ENCODE assay signal across 2 cellular contexts in genomic region chr3:23648965-23649328, GRCh38.
TF ChIP-seq lines count a peak whose summit lies in the region.

No MANE protein-coding gene starts in this region.

TF ChIP-seq in A549, 52 proteins besides CTCF, POLR2A, EP300 and RAD21 (continued from another document):
- TF ChIP-seq TP53 (CRISPR knock-in tag; IDR thresholded peaks at IDR 0.05), result no peak
- TF ChIP-seq ESRRA (IDR thresholded peaks at IDR 0.05; ENCODE audit: borderline replicate concordance, low read length), result no peak
TF ChIP-seq in A549: peak in this region for 0.

TF ChIP-seq in GM12878, 131 proteins besides CTCF, POLR2A, EP300 and RAD21 (continued from another document):
- TF ChIP-seq, protein P1, sequence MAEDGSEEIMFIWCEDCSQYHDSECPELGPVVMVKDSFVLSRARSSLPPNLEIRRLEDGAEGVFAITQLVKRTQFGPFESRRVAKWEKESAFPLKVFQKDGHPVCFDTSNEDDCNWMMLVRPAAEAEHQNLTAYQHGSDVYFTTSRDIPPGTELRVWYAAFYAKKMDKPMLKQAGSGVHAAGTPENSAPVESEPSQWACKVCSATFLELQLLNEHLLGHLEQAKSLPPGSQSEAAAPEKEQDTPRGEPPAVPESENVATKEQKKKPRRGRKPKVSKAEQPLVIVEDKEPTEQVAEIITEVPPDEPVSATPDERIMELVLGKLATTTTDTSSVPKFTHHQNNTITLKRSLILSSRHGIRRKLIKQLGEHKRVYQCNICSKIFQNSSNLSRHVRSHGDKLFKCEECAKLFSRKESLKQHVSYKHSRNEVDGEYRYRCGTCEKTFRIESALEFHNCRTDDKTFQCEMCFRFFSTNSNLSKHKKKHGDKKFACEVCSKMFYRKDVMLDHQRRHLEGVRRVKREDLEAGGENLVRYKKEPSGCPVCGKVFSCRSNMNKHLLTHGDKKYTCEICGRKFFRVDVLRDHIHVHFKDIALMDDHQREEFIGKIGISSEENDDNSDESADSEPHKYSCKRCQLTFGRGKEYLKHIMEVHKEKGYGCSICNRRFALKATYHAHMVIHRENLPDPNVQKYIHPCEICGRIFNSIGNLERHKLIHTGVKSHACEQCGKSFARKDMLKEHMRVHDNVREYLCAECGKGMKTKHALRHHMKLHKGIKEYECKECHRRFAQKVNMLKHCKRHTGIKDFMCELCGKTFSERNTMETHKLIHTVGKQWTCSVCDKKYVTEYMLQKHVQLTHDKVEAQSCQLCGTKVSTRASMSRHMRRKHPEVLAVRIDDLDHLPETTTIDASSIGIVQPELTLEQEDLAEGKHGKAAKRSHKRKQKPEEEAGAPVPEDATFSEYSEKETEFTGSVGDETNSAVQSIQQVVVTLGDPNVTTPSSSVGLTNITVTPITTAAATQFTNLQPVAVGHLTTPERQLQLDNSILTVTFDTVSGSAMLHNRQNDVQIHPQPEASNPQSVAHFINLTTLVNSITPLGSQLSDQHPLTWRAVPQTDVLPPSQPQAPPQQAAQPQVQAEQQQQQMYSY (CRISPR knock-in tag; IDR thresholded peaks at IDR 0.05), result no peak
- TF ChIP-seq E2F8 (IDR thresholded peaks at IDR 0.05; ENCODE audit: low read depth, partially characterized antibody) (no peak), BHLHE40 (IDR thresholded peaks at IDR 0.05; ENCODE audit: borderline replicate concordance in 1 of 2, low read depth in 2 of 2, low read length in 1 of 2) (no peak), IKZF1 (conservative IDR thresholded peaks at IDR 0.05) (0 out of 2 replicates have a peak, but pooled peaks have one; percentile 20), FOS (IDR thresholded peaks at IDR 0.05; ENCODE audit: borderline replicate concordance, extremely low read depth, insufficient read length) (no peak), CHD2 (IDR thresholded peaks at IDR 0.05; ENCODE audit: borderline replicate concordance, low read depth, low read length) (no peak), NFIC (IDR thresholded peaks at IDR 0.05; ENCODE audit: low read depth, low read length) (no peak), ATF7 (IDR thresholded peaks at IDR 0.05; ENCODE audit: low read depth) (peak; percentile 43), TCF7 (IDR thresholded peaks at IDR 0.05; ENCODE audit: borderline replicate concordance) (no peak), EED (IDR thresholded peaks at IDR 0.05; ENCODE audit: low read depth) (0 out of 2 replicates have a peak, but pooled peaks have one; percentile 19), IKZF2 (IDR thresholded peaks at IDR 0.05) (peak in 1 of 2 experiments; percentile 26; a peak in 1 of 4 replicates), MTA2 (IDR thresholded peaks at IDR 0.05; ENCODE audit: low read depth) (no peak)
- TF ChIP-seq, protein P2, sequence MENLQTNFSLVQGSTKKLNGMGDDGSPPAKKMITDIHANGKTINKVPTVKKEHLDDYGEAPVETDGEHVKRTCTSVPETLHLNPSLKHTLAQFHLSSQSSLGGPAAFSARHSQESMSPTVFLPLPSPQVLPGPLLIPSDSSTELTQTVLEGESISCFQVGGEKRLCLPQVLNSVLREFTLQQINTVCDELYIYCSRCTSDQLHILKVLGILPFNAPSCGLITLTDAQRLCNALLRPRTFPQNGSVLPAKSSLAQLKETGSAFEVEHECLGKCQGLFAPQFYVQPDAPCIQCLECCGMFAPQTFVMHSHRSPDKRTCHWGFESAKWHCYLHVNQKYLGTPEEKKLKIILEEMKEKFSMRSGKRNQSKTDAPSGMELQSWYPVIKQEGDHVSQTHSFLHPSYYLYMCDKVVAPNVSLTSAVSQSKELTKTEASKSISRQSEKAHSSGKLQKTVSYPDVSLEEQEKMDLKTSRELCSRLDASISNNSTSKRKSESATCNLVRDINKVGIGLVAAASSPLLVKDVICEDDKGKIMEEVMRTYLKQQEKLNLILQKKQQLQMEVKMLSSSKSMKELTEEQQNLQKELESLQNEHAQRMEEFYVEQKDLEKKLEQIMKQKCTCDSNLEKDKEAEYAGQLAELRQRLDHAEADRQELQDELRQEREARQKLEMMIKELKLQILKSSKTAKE (IDR thresholded peaks at IDR 0.05; ENCODE audit: low read depth, poor library complexity, severe bottlenecking), result no peak
